In the genomic region with DNA sequence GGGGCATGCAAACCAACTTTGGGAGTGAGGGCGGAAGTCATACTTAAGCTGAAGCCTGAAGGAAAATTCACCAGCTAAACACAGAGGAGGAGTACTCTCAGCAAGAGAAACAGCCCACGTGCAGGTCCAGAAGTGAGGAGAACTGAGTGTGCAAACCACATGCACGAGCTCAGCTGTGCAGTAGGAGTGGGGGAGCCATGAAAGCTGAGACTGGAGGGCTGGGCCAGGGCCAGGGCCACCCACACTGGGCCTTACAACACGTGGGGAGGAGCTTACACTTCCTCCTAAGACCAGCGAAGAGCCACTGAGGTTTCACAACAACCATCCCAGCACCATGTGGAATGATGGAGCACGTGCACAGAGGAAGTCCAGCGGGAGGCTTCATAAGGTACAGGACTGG, we compare ENCODE assay signal across 1 cellular context.
TF ChIP-seq lines count a peak whose summit lies in the region.

No MANE protein-coding gene starts in this region.

TF ChIP-seq in GM23338, 12 proteins besides CTCF, POLR2A, EP300 and RAD21 (continued from another document):
- TF ChIP-seq, protein P1, sequence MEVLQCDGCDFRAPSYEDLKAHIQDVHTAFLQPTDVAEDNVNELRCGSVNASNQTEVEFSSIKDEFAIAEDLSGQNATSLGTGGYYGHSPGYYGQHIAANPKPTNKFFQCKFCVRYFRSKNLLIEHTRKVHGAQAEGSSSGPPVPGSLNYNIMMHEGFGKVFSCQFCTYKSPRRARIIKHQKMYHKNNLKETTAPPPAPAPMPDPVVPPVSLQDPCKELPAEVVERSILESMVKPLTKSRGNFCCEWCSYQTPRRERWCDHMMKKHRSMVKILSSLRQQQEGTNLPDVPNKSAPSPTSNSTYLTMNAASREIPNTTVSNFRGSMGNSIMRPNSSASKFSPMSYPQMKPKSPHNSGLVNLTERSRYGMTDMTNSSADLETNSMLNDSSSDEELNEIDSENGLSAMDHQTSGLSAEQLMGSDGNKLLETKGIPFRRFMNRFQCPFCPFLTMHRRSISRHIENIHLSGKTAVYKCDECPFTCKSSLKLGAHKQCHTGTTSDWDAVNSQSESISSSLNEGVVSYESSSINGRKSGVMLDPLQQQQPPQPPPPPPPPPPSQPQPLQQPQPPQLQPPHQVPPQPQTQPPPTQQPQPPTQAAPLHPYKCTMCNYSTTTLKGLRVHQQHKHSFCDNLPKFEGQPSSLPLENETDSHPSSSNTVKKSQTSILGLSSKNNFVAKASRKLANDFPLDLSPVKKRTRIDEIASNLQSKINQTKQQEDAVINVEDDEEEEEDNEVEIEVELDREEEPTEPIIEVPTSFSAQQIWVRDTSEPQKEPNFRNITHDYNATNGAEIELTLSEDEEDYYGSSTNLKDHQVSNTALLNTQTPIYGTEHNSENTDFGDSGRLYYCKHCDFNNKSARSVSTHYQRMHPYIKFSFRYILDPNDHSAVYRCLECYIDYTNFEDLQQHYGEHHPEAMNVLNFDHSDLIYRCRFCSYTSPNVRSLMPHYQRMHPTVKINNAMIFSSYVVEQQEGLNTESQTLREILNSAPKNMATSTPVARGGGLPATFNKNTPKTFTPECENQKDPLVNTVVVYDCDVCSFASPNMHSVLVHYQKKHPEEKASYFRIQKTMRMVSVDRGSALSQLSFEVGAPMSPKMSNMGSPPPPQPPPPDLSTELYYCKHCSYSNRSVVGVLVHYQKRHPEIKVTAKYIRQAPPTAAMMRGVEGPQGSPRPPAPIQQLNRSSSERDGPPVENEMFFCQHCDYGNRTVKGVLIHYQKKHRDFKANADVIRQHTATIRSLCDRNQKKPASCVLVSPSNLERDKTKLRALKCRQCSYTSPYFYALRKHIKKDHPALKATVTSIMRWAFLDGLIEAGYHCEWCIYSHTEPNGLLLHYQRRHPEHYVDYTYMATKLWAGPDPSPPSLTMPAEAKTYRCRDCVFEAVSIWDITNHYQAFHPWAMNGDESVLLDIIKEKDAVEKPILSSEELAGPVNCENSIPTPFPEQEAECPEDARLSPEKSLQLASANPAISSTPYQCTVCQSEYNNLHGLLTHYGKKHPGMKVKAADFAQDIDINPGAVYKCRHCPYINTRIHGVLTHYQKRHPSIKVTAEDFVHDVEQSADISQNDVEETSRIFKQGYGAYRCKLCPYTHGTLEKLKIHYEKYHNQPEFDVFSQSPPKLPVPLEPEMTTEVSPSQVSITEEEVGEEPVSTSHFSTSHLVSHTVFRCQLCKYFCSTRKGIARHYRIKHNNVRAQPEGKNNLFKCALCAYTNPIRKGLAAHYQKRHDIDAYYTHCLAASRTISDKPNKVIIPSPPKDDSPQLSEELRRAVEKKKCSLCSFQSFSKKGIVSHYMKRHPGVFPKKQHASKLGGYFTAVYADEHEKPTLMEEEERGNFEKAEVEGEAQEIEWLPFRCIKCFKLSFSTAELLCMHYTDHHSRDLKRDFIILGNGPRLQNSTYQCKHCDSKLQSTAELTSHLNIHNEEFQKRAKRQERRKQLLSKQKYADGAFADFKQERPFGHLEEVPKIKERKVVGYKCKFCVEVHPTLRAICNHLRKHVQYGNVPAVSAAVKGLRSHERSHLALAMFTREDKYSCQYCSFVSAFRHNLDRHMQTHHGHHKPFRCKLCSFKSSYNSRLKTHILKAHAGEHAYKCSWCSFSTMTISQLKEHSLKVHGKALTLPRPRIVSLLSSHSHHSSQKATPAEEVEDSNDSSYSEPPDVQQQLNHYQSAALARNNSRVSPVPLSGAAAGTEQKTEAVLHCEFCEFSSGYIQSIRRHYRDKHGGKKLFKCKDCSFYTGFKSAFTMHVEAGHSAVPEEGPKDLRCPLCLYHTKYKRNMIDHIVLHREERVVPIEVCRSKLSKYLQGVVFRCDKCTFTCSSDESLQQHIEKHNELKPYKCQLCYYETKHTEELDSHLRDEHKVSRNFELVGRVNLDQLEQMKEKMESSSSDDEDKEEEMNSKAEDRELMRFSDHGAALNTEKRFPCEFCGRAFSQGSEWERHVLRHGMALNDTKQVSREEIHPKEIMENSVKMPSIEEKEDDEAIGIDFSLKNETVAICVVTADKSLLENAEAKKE (CRISPR knock-in tag; IDR thresholded peaks at IDR 0.05): no peak
- TF ChIP-seq CREB1 (CRISPR knock-in tag; IDR thresholded peaks at IDR 0.05; ENCODE audit: low read depth): no peak
- no peak for TF ChIP-seq ZNF114 (CRISPR knock-in tag; IDR thresholded peaks at IDR 0.05)
- TF ChIP-seq STAT1 (IDR thresholded peaks at IDR 0.05; ENCODE audit: unreplicated experiment): no peak
- no peak for TF ChIP-seq EZH2 (IDR thresholded peaks at IDR 0.05; ENCODE audit: low read depth, unreplicated experiment)
- no peak for TF ChIP-seq POLR2AphosphoS5 (IDR thresholded peaks at IDR 0.05; ENCODE audit: low read depth)
- TF ChIP-seq EZH2phosphoT487 (IDR thresholded peaks at IDR 0.05; ENCODE audit: unreplicated experiment): no peak
- no peak for TF ChIP-seq JUNB (IDR thresholded peaks at IDR 0.05; ENCODE audit: unreplicated experiment)
- TF ChIP-seq ZNF331 (CRISPR knock-in tag; IDR thresholded peaks at IDR 0.05; ENCODE audit: low read depth): no peak
- TF ChIP-seq, protein P2, sequence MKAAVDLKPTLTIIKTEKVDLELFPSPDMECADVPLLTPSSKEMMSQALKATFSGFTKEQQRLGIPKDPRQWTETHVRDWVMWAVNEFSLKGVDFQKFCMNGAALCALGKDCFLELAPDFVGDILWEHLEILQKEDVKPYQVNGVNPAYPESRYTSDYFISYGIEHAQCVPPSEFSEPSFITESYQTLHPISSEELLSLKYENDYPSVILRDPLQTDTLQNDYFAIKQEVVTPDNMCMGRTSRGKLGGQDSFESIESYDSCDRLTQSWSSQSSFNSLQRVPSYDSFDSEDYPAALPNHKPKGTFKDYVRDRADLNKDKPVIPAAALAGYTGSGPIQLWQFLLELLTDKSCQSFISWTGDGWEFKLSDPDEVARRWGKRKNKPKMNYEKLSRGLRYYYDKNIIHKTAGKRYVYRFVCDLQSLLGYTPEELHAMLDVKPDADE (IDR thresholded peaks at IDR 0.05): no peak
- TF ChIP-seq NANOG (IDR thresholded peaks at IDR 0.05; ENCODE audit: borderline replicate concordance): no peak
